25 cellular contexts compared by ENCODE assay signal in the genomic region with DNA sequence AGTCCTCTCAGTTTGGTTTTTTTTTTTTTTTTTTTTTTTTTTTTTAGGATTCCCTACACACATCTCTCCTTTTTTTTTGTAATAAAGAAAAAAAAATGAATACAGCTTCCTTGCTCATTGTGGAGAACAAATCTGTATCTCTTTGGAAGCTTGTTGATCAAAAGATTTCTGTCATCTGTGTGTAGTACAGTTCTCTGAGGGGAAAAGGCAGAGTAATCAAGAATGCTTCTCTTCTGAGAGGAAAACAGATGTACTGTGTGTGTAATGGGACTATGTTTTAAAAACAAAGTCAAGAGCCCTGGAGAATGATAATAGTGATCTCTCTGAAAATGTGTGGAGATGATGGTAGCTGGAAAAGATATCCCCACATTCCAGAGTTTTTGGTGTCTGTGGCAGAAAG. TPM values are rescaled to one million over a fixed set of nuclear protein-coding genes. Genes with fewer than 3 reads are reported as not detected.
DNase-seq lines count a peak whose midpoint lies in the region; TF ChIP-seq lines count a peak whose summit lies in the region.
"Had no signal": no experiment of that assay in that cellular context is flagged by ENCODE, and none has a peak within 500 bp of the region (broad histone marks: within the 10 kb centered on the region; RNA-seq: fewer than 3 reads in every experiment).

No MANE protein-coding gene starts in this region.

- no peak overlapping the region for H3K23ac ChIP-seq in trophoblast cell (ENCODE audit: low read length)

- H3K27me3 ChIP-seq in neural progenitor cell (no peaks in the 10 kb centered on the region), ascending aorta (no peaks in the 10 kb centered on the region), trophoblast cell (ENCODE audit: insufficient read depth, low read length) (no peaks in the 10 kb centered on the region)
- H3K27me3 ChIP-seq: BE2C; BLaER1 treated with 17β-estradiol and CSF1 and Interleukin-3, amounts not matched to agents 10 nM and 100 nM had no signal

- H2BK5ac ChIP-seq in trophoblast cell (ENCODE audit: low read depth, low read length, poor library complexity): no peak overlapping the region

- no peaks in the 10 kb centered on the region for H3K9me3 Mint-ChIP-seq in neural progenitor cell
- H3K9me3 Mint-ChIP-seq in type B pancreatic cell: no peaks in the 10 kb centered on the region
- H3K9me3 Mint-ChIP-seq: CD14-positive monocyte; CD4-positive, alpha-beta T cell had no signal

- H3K4me2 ChIP-seq in neural progenitor cell (no peak overlapping the region), trophoblast cell (ENCODE audit: low read length) (no peak overlapping the region)
- H3K4me2 ChIP-seq: A549; BLaER1 treated with 17β-estradiol and CSF1 and Interleukin-3, amounts not matched to agents 10 nM and 100 nM had no signal

- peak overlapping the region; percentile 65 for H2AFZ ChIP-seq in neural progenitor cell (replicated peaks)
- no peak overlapping the region for H2AFZ ChIP-seq in trophoblast cell (ENCODE audit: insufficient read depth, low read length, poor library complexity)
- H2AFZ ChIP-seq: GM23248 had no signal

- H3K4me3 Mint-ChIP-seq in neural progenitor cell (no peak overlapping the region), type B pancreatic cell (no peak overlapping the region)
- H3K4me3 Mint-ChIP-seq: CD14-positive monocyte; CD4-positive, alpha-beta T cell; CD8-positive, alpha-beta memory T cell had no signal

- H3K27me3 Mint-ChIP-seq in neural progenitor cell (ENCODE audit: insufficient read depth, low read depth) (peaks cover 5% of the 10 kb centered on the region), type B pancreatic cell (no peaks in the 10 kb centered on the region)
- H3K27me3 Mint-ChIP-seq: CD4-positive, alpha-beta T cell had no signal

- H3K9ac ChIP-seq in neural progenitor cell (no peak overlapping the region), trophoblast cell (ENCODE audit: low read length) (no peak overlapping the region)
- H3K9ac ChIP-seq: BLaER1 treated with 17β-estradiol and CSF1 and Interleukin-3, amounts not matched to agents 10 nM and 100 nM; GM23248 had no signal

- no peak overlapping the region for H2AK5ac ChIP-seq in trophoblast cell (ENCODE audit: low read length)

- H3K4me1 Mint-ChIP-seq in neural progenitor cell: peaks cover 22% of the 10 kb centered on the region
- H3K4me1 Mint-ChIP-seq in type B pancreatic cell (ENCODE audit: unreplicated experiment): peaks cover 24% of the 10 kb centered on the region
- H3K4me1 Mint-ChIP-seq: CD8-positive, alpha-beta memory T cell had no signal

- H3K36me3 ChIP-seq in neural progenitor cell (no peaks in the 10 kb centered on the region), ascending aorta (no peaks in the 10 kb centered on the region), trophoblast cell (ENCODE audit: control insufficient read depth in 1 of 2, insufficient read depth in 2 of 2, low read length in 2 of 2) (no peaks in the 10 kb centered on the region)
- H3K36me3 ChIP-seq: BE2C; BLaER1 treated with 17β-estradiol and CSF1 and Interleukin-3, amounts not matched to agents 10 nM and 100 nM had no signal

- H3K27ac Mint-ChIP-seq in neural progenitor cell: no peak overlapping the region
- peak overlapping the region; percentile 6 for H3K27ac Mint-ChIP-seq in type B pancreatic cell
- H3K27ac Mint-ChIP-seq: CD4-positive, alpha-beta T cell; CD8-positive, alpha-beta memory T cell had no signal

- peaks cover 11% of the 10 kb centered on the region for H3F3A ChIP-seq in neural progenitor cell (ENCODE audit: low read depth)

- no peak overlapping the region for H3K18ac ChIP-seq in trophoblast cell (ENCODE audit: low read length)

- no peak overlapping the region for H3K14ac ChIP-seq in trophoblast cell (ENCODE audit: low read length)

- no peaks in the 10 kb centered on the region for H3K9me3 ChIP-seq in neural progenitor cell (ENCODE audit: low read depth)
- H3K9me3 ChIP-seq in ascending aorta: no peaks in the 10 kb centered on the region
- no peaks in the 10 kb centered on the region for H3K9me3 ChIP-seq in trophoblast cell (ENCODE audit: insufficient read depth, low read depth, low read length)
- H3K9me3 ChIP-seq: A549, BE2C had no signal

- H4K8ac ChIP-seq in trophoblast cell (ENCODE audit: low read depth, low read length): no peak overlapping the region

- H3K4me3 ChIP-seq in neural progenitor cell: no peak overlapping the region
- no peak overlapping the region for H3K4me3 ChIP-seq in ascending aorta
- no peak overlapping the region for H3K4me3 ChIP-seq in trophoblast cell (ENCODE audit: low read depth, low read length)
- H3K4me3 ChIP-seq: A549; BLaER1 treated with 17β-estradiol and CSF1 and Interleukin-3, amounts not matched to agents 10 nM and 100 nM; GM12878; GM23248 had no signal

- H3K79me2 ChIP-seq in neural progenitor cell (ENCODE audit: low read depth): no peaks in the 10 kb centered on the region
- H3K79me2 ChIP-seq in trophoblast cell (ENCODE audit: control insufficient read depth, insufficient read depth, low read length, poor library complexity): no peaks in the 10 kb centered on the region

- no peak for TF ChIP-seq CTCF in neural progenitor cell (IDR thresholded peaks at IDR 0.05)
- no peak for TF ChIP-seq CTCF in type B pancreatic cell (conservative IDR thresholded peaks at IDR 0.05)
- no peak for TF ChIP-seq CTCF in ascending aorta (IDR thresholded peaks at IDR 0.05)

- intact Hi-C loops in ascending aorta (cut with DNase I): no loop called here

- H3K79me1 ChIP-seq in trophoblast cell (ENCODE audit: low read length): no peaks in the 10 kb centered on the region

- H4K12ac ChIP-seq in trophoblast cell (ENCODE audit: low read depth, low read length): no peak overlapping the region

- peaks cover 18% of the 10 kb centered on the region for H3K4me1 ChIP-seq in neural progenitor cell
- H3K4me1 ChIP-seq in ascending aorta: no peaks in the 10 kb centered on the region
- no peaks in the 10 kb centered on the region for H3K4me1 ChIP-seq in trophoblast cell (ENCODE audit: control insufficient read depth in 1 of 2, insufficient read depth in 2 of 2, low read length in 2 of 2)
- H3K4me1 ChIP-seq: A549, BE2C had no signal

- no peak overlapping the region for H3K4ac ChIP-seq in trophoblast cell (ENCODE audit: low read depth, low read length)

- H3K36me3 Mint-ChIP-seq in neural progenitor cell (no peaks in the 10 kb centered on the region), type B pancreatic cell (no peaks in the 10 kb centered on the region)
- H3K36me3 Mint-ChIP-seq: CD14-positive monocyte; CD8-positive, alpha-beta memory T cell had no signal

- H4K20me1 ChIP-seq in neural progenitor cell (ENCODE audit: low read depth): no peaks in the 10 kb centered on the region
- H4K20me1 ChIP-seq: BLaER1 treated with 17β-estradiol and CSF1 and Interleukin-3, amounts not matched to agents 10 nM and 100 nM had no signal

- H2BK12ac ChIP-seq in trophoblast cell (ENCODE audit: low read length): no peak overlapping the region

- H4K91ac ChIP-seq in trophoblast cell (ENCODE audit: low read depth, low read length): no peak overlapping the region

- no peak overlapping the region for H2BK120ac ChIP-seq in trophoblast cell (ENCODE audit: insufficient read depth, low read length, poor library complexity)

- peak; percentile 1 for DNase-seq in NCI-H1092 treated with DMSO at 0.1 percent for 48 hours (lab: John Stamatoyannopoulos, UW)
- no peak for DNase-seq in NCI-H1092 (lab: John Stamatoyannopoulos, UW)
- peak; percentile 32 for DNase-seq in foreskin melanocyte
- no peak for DNase-seq in neural progenitor cell (ENCODE audit: low spot score)
- DNase-seq in type B pancreatic cell (ENCODE audit: extremely low spot score, unreplicated experiment): no peak
- no peak for DNase-seq in ascending aorta (ENCODE audit: low spot score in 2 of 2)
- no peak for DNase-seq in trophoblast cell
- no peak for DNase-seq in caudate nucleus (lab: John Stamatoyannopoulos, UW)
- DNase-seq: 8988T; ACHN; AML-193; BE2C; CD4-positive, alpha-beta T cell; CD8-positive, alpha-beta memory T cell; DMS153; DMS79; EL; GDM1; GM23248; H7; HCEC 1CT had no signal

- H3K27ac ChIP-seq in neural progenitor cell: peak overlapping the region; percentile 31
- H3K27ac ChIP-seq in ascending aorta: no peak overlapping the region
- H3K27ac ChIP-seq in trophoblast cell (ENCODE audit: low read depth, low read length): no peak overlapping the region
- H3K27ac ChIP-seq in caudate nucleus (ENCODE audit: low read depth, low read length): no peak overlapping the region
- H3K27ac ChIP-seq: A549; BLaER1 treated with 17β-estradiol and CSF1 and Interleukin-3, amounts not matched to agents 10 nM and 100 nM; GM23248 had no signal

RNA-seq across cellular contexts. Expression of a gene that starts 16.5 kb away (rescaled TPM):
- total RNA-seq in neural progenitor cell (ENCODE audit: low replicate concordance) (30.3 and 32.0 TPM in 2 replicates), type B pancreatic cell (ENCODE audit: low replicate concordance) (14.9 and 32.0 TPM in 2 replicates), ascending aorta (115 TPM)
- 29.9 and 31.0 TPM in 2 replicates for polyA plus RNA-seq in trophoblast cell (2013)
- total RNA-seq: CD4-positive, alpha-beta T cell; CD8-positive, alpha-beta memory T cell had no signal
- polyA plus RNA-seq: CD14-positive monocyte; CD8-positive, alpha-beta memory T cell had no signal

Comparison
In these comparisons a context has a peak if more than half of its experiments do, and no peak if none do; other contexts are left out.
1. DNase-seq: peak in NCI-H1092 treated with DMSO at 0.1 percent for 48 hours (single experiment) and foreskin melanocyte (single experiment); none in NCI-H1092 (single experiment), neural progenitor cell (single experiment), type B pancreatic cell (single experiment), ascending aorta (0 of 2), trophoblast cell (0 of 2) and caudate nucleus (0 of 61).